8 cellular contexts compared by ENCODE assay signal in genomic region chr12:119178544-119179334, GRCh38. TPM values are rescaled to one million over a fixed set of nuclear protein-coding genes. Genes with fewer than 3 reads are reported as not detected.
DNase-seq lines count a peak whose midpoint lies in the region; ATAC-seq and TF ChIP-seq lines count a peak whose summit lies in the region.

HSPB8 (plus strand) TSS chr12:119178931; CDS start chr12:119179313, 382 bp downstream.

- H2BK120ac ChIP-seq in mesenchymal stem cell (ENCODE audit: low read depth, low read length) = peak within 1 kb of the TSS; percentile 94

- H3K4ac ChIP-seq in mesenchymal stem cell (ENCODE audit: low read depth in 1 of 2, low read length in 2 of 2) = peak within 1 kb of the TSS; percentile 69 to 86

- no peaks in the 10 kb centered on the region for H3K27me3 ChIP-seq in mesenchymal stem cell (ENCODE audit: control insufficient read depth in 1 of 2, insufficient read depth in 1 of 2, low read length in 2 of 2)

- peak within 1 kb of the TSS; percentile 93 for H3K4me2 ChIP-seq in mesenchymal stem cell (ENCODE audit: low read length, poor library complexity, severe bottlenecking)

- H4K8ac ChIP-seq in mesenchymal stem cell (ENCODE audit: low read length) = peak within 1 kb of the TSS; percentile 69

- WGBS in mesenchymal stem cell = 9% methylated on average over 33 of the region's 33 CpGs

- H2BK5ac ChIP-seq in mesenchymal stem cell (ENCODE audit: low read depth, low read length, poor library complexity, severe bottlenecking) = peak within 1 kb of the TSS; percentile 82

- peak within 1 kb of the TSS; percentile 60 for H2BK15ac ChIP-seq in mesenchymal stem cell (ENCODE audit: low read depth, poor library complexity, severe bottlenecking)

- no peak within 1 kb of the TSS for H2AFZ ChIP-seq in mesenchymal stem cell (ENCODE audit: low read depth, low read length)

- H3K27ac ChIP-seq in mesenchymal stem cell (ENCODE audit: low read length, poor library complexity, severe bottlenecking) = peak within 1 kb of the TSS; percentile 90

- peak within 1 kb of the TSS; percentile 86 for H4K91ac ChIP-seq in mesenchymal stem cell (ENCODE audit: low read length)

- no peaks in the 10 kb centered on the region for H3K9me3 ChIP-seq in mesenchymal stem cell (ENCODE audit: control insufficient read depth, low read length)

- H3K14ac ChIP-seq in mesenchymal stem cell (ENCODE audit: low read length in 2 of 2) = peak within 1 kb of the TSS in 1 of 2 experiments; percentile 88

- peak within 1 kb of the TSS; percentile 85 to 97 for H2BK12ac ChIP-seq in mesenchymal stem cell (ENCODE audit: low read length in 2 of 2)

- H2AK5ac ChIP-seq in mesenchymal stem cell (ENCODE audit: low read length, severe bottlenecking) = peak within 1 kb of the TSS; percentile 92

- peaks cover 30% of the 10 kb centered on the region for H3K4me1 ChIP-seq in mesenchymal stem cell (ENCODE audit: control insufficient read depth, insufficient read depth, low read depth, low read length)

- no peak for TF ChIP-seq CTCF in epithelial cell of esophagus (IDR thresholded peaks at IDR 0.05; ENCODE audit: insufficient read depth, low read depth, low read length, missing control alignments)

- peaks cover 8% of the 10 kb centered on the region for H3K79me1 ChIP-seq in mesenchymal stem cell (replicated peaks; ENCODE audit: low read length, poor library complexity, severe bottlenecking)

- H3K36me3 ChIP-seq in mesenchymal stem cell (ENCODE audit: control insufficient read depth in 1 of 2, insufficient read depth in 2 of 2, low read depth in 1 of 2, low read length in 2 of 2) = peaks cover 3 to 4% of the 10 kb centered on the region in 2 experiments

- H3K4me3 ChIP-seq in epithelial cell of esophagus (ENCODE audit: low read length) (peak within 1 kb of the TSS; percentile 42), mesenchymal stem cell (ENCODE audit: insufficient read depth in 1 of 2, low read depth in 1 of 2, low read length in 2 of 2) (peak within 1 kb of the TSS; percentile 50 to 88)

- H3K18ac ChIP-seq in mesenchymal stem cell (ENCODE audit: low read depth in 1 of 2, low read length in 2 of 2) = peak within 1 kb of the TSS; percentile 76 to 94

- peak; percentile 54 for DNase-seq in DMS 273 treated with DMSO at 0.1 percent for 48 hours (lab: John Stamatoyannopoulos, UW)
- DNase-seq in NCI-H774 (lab: John Stamatoyannopoulos, UW) = peak; percentile 60
- peak; percentile 28 for DNase-seq in epithelial cell of esophagus (ENCODE audit: low read depth)
- DNase-seq in mesenchymal stem cell = peak; percentile 98
- DNase-seq in ureter (ENCODE audit: low spot score) = peak; percentile 91
- DNase-seq in T-helper 2 cell = no peak
- DNase-seq in AML-193 (lab: John Stamatoyannopoulos, UW) = no peak

- H3K23ac ChIP-seq in mesenchymal stem cell (ENCODE audit: low read length in 2 of 2) = peak within 1 kb of the TSS; percentile 20 to 76

- ATAC-seq in HG03460 (IDR thresholded peaks at IDR 0.05; ENCODE audit: unreplicated experiment) = no peak

- H3K9ac ChIP-seq in mesenchymal stem cell (ENCODE audit: low read length) = peak within 1 kb of the TSS; percentile 95

RNA-seq across cellular contexts. Expression of gene HSPB8, which starts in this region (rescaled TPM):
- 32.2 TPM for polyA plus RNA-seq in mesenchymal stem cell (2013, experiment 1 of 2)
- 32.7 TPM for polyA plus RNA-seq in mesenchymal stem cell (2013, experiment 2 of 2)
- total RNA-seq in ureter = 53.8 TPM

Comparison
In these comparisons a context has a peak if more than half of its experiments do, and no peak if none do; other contexts are left out.
1. DNase-seq: peak in DMS 273 treated with DMSO at 0.1 percent for 48 hours (single experiment), NCI-H774 (single experiment), epithelial cell of esophagus (single experiment), mesenchymal stem cell (single experiment) and ureter (single experiment); none in T-helper 2 cell (0 of 5) and AML-193 (0 of 2).